14 cellular contexts compared by ENCODE assay signal in genomic region chr14:101364503-101365328, GRCh38.
A peak's percentile ranks its signal among the peaks of the same experiment; 100 is the strongest.
DNase-seq lines count a peak whose midpoint lies in the region; ATAC-seq and TF ChIP-seq lines count a peak whose summit lies in the region.
"Had no signal": no experiment of that assay in that cellular context is flagged by ENCODE, and none has a peak within 500 bp of the region (broad histone marks: within the 10 kb centered on the region; RNA-seq: fewer than 3 reads in every experiment).

No MANE protein-coding gene starts in this region.

- peaks cover 93% of the 10 kb centered on the region for H3K4me1 Mint-ChIP-seq in nephron progenitor cell

- peak overlapping the region; percentile 24 for H3K4me3 Mint-ChIP-seq in nephron progenitor cell
- H3K4me3 Mint-ChIP-seq: natural killer cell treated with Interleukin-12 subunit alpha and Interleukin-12 subunit beta and Interleukin-15 and Interleukin-18, amount 100 ng/mL, for 72 hours; T-helper 17 cell had no signal

- H3K27ac Mint-ChIP-seq in nephron progenitor cell, result peak overlapping the region; percentile 59
- H3K27ac Mint-ChIP-seq: natural killer cell treated with Interleukin-12 subunit alpha and Interleukin-12 subunit beta and Interleukin-15 and Interleukin-18, amount 100 ng/mL, for 72 hours; T-helper 17 cell had no signal

- intact Hi-C loops in esophagus muscularis mucosa (cut with DNase I), result no loop called here

- H3K27me3 ChIP-seq in RWPE2 (ENCODE audit: insufficient read depth, poor library complexity, severe bottlenecking) (peaks cover 5% of the 10 kb centered on the region), esophagus muscularis mucosa (no peaks in the 10 kb centered on the region), suprapubic skin (peaks cover 20% of the 10 kb centered on the region)

- no peak for TF ChIP-seq CTCF in RWPE2 (IDR thresholded peaks at IDR 0.05; ENCODE audit: poor library complexity, severe bottlenecking)
- TF ChIP-seq CTCF in esophagus muscularis mucosa (IDR thresholded peaks at IDR 0.05), result no peak
- no peak for TF ChIP-seq CTCF in nephron progenitor cell (IDR thresholded peaks at IDR 0.05)
- no peak for TF ChIP-seq CTCF in suprapubic skin (IDR thresholded peaks at IDR 0.05)

- H3K36me3 ChIP-seq in RWPE2 (ENCODE audit: low read depth), result no peaks in the 10 kb centered on the region
- no peaks in the 10 kb centered on the region for H3K36me3 ChIP-seq in esophagus muscularis mucosa
- no peaks in the 10 kb centered on the region for H3K36me3 ChIP-seq in suprapubic skin

- no peak for TF ChIP-seq POLR2A in esophagus muscularis mucosa (IDR thresholded peaks at IDR 0.05; ENCODE audit: low read depth)
- TF ChIP-seq POLR2A in suprapubic skin (IDR thresholded peaks at IDR 0.05), result no peak

- H3K4me1 ChIP-seq in RWPE2 (ENCODE audit: insufficient read depth, poor library complexity, severe bottlenecking) (no peaks in the 10 kb centered on the region), esophagus muscularis mucosa (peaks cover 0 to 55% (median 55%) of the 10 kb centered on the region in 4 donors), suprapubic skin (peaks cover 21% of the 10 kb centered on the region)

- H3K36me3 Mint-ChIP-seq in nephron progenitor cell (ENCODE audit: low read depth), result no peaks in the 10 kb centered on the region
- H3K36me3 Mint-ChIP-seq: natural killer cell treated with Interleukin-12 subunit alpha and Interleukin-12 subunit beta and Interleukin-15 and Interleukin-18, amount 100 ng/mL, for 72 hours had no signal

- DNase-seq in RWPE2 (ENCODE audit: low spot score) (peak; percentile 68), esophagus muscularis mucosa (ENCODE audit: extremely low spot score) (peak; percentile 95), nephron progenitor cell (peak; percentile 66), suprapubic skin (ENCODE audit: low spot score in 2 of 2) (peak; percentile 91 to 94), NCI-H345 (lab: John Stamatoyannopoulos, UW) (no peak), NCI-H128 (lab: John Stamatoyannopoulos, UW; ENCODE audit: unreplicated experiment) (no peak), KG1 (lab: John Stamatoyannopoulos, UW) (no peak)
- DNase-seq: activated CD4-positive, alpha-beta T cell treated with anti-CD3 and anti-CD28 coated beads, Interleukin-2, amount 50 U/mL, for 4 hours; activated naive CD4-positive, alpha-beta T cell; stimulated activated CD4-positive, alpha-beta T cell treated with anti-CD3 and anti-CD28 coated beads, Interleukin-2, amount 100 ng/mL, for 24 hours; stimulated activated naive CD4-positive, alpha-beta T cell treated with Interleukin-2 at 50 U/mL for 16 hours; T-helper 17 cell had no signal

- peak; percentile 66 for TF ChIP-seq EP300 in esophagus muscularis mucosa (IDR thresholded peaks at IDR 0.05)
- TF ChIP-seq EP300 in suprapubic skin (IDR thresholded peaks at IDR 0.05), result no peak

- H3K9me3 ChIP-seq in RWPE2 (ENCODE audit: severe bottlenecking) (no peaks in the 10 kb centered on the region), esophagus muscularis mucosa (no peaks in the 10 kb centered on the region), suprapubic skin (no peaks in the 10 kb centered on the region)

- ATAC-seq in RWPE2 (ENCODE audit: low read depth), result no peak
- no peak for ATAC-seq in GM21360 (IDR thresholded peaks at IDR 0.05; ENCODE audit: unreplicated experiment)
- ATAC-seq: natural killer cell treated with Interleukin-12 subunit alpha and Interleukin-12 subunit beta and Interleukin-15 and Interleukin-18, amount 100 ng/mL, for 72 hours; T-helper 17 cell had no signal

- peaks cover 16% of the 10 kb centered on the region for H3K27me3 Mint-ChIP-seq in nephron progenitor cell (ENCODE audit: low read depth, poor library complexity)

- H3K27ac ChIP-seq in RWPE2 (ENCODE audit: poor library complexity, severe bottlenecking), result no peak overlapping the region
- peak overlapping the region; percentile 74 to 85 (median 77) for H3K27ac ChIP-seq in esophagus muscularis mucosa (replicated peaks in 1 of 4)
- H3K27ac ChIP-seq in suprapubic skin, result peak overlapping the region; percentile 61

- H3K4me3 ChIP-seq in RWPE2 (ENCODE audit: severe bottlenecking) (no peak overlapping the region), esophagus muscularis mucosa (peak overlapping the region in 3 of 4 donors; percentile 9 to 31 (median 19)), suprapubic skin (no peak overlapping the region)

- H3K9me3 Mint-ChIP-seq in nephron progenitor cell, result no peaks in the 10 kb centered on the region
- H3K9me3 Mint-ChIP-seq: natural killer cell treated with Interleukin-12 subunit alpha and Interleukin-12 subunit beta and Interleukin-15 and Interleukin-18, amount 100 ng/mL, for 72 hours had no signal

- WGBS in esophagus muscularis mucosa, result 64% methylated on average over 28 of the region's 42 CpGs
- WGBS in suprapubic skin, result 34% methylated on average over 33 of the region's 42 CpGs

Comparison
In these comparisons a context has a peak if more than half of its experiments do, and no peak if none do; other contexts are left out.
1. DNase-seq: peak in RWPE2 (single experiment), esophagus muscularis mucosa (single experiment), nephron progenitor cell (single experiment) and suprapubic skin (2 of 2); none in NCI-H345 (single experiment), NCI-H128 (single experiment) and KG1 (single experiment).
2. H3K4me3 ChIP-seq: peak in esophagus muscularis mucosa (3 of 4); none in RWPE2 (single experiment) and suprapubic skin (single experiment).